Comparison of ENCODE assay signal across 16 cellular contexts in the genomic region with DNA sequence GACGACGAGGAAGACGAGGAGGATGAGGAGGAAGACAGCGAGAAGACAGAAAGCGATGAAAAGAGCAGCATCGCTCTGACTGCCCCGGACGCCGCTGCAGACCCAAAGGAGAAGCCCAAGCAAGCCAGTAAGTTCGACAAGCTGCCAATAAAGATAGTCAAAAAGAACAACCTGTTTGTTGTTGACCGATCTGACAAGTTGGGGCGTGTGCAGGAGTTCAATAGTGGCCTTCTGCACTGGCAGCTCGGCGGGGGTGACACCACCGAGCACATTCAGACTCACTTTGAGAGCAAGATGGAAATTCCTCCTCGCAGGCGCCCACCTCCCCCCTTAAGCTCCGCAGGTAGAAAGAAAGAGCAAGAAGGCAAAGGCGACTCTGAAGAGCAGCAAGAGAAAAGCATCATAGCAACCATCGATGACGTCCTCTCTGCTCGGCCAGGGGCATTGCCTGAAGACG.
DNase-seq lines count a peak whose midpoint lies in the region; ATAC-seq, FAIRE-seq and TF ChIP-seq lines count a peak whose summit lies in the region.
"Had no signal": no experiment of that assay in that cellular context is flagged by ENCODE, and none has a peak within 500 bp of the region (broad histone marks: within the 10 kb centered on the region; RNA-seq: fewer than 3 reads in every experiment).

No MANE protein-coding gene starts in this region.

- POLR2A ChIA-PET in HepG2 (lab: Yijun Ruan, JAX) (no interaction called here), Panc1 (lab: Charles Lee) (no interaction called here)

- H3K27me3 Mint-ChIP-seq in T-helper 17 cell: no peaks in the 10 kb centered on the region
- H3K27me3 Mint-ChIP-seq: CD4-positive, alpha-beta memory T cell had no signal

- no peak for FAIRE-seq in HepG2 (lab: Jason Lieb, UNC)
- no peak for FAIRE-seq in kidney (lab: Jason Lieb, UNC)
- FAIRE-seq in small intestine (lab: Jason Lieb, UNC): no peak
- FAIRE-seq: A549, H54 had no signal

- H3K27ac Mint-ChIP-seq in T-helper 17 cell: no peak overlapping the region

- H3K9me3 ChIP-seq in HepG2 (ENCODE audit: low read length) (no peaks in the 10 kb centered on the region), right lobe of liver (no peaks in the 10 kb centered on the region), Panc1 (ENCODE audit: control insufficient read depth, insufficient read depth, low read depth, low read length) (no peaks in the 10 kb centered on the region), kidney (ENCODE audit: control insufficient read depth in 1 of 2, low read length in 2 of 2) (no peaks in the 10 kb centered on the region), small intestine (ENCODE audit: control insufficient read depth, low read depth) (no peaks in the 10 kb centered on the region), T-helper 17 cell (ENCODE audit: control insufficient read depth, low read length, poor library complexity, severe bottlenecking) (no peaks in the 10 kb centered on the region)
- H3K9me3 ChIP-seq: A549, BE2C had no signal

- ATAC-seq in HepG2: no peak
- ATAC-seq in right lobe of liver: no peak
- ATAC-seq in Panc1: no peak
- ATAC-seq in GM18505 (IDR thresholded peaks at IDR 0.05; ENCODE audit: unreplicated experiment): no peak
- no peak for ATAC-seq in T-helper 17 cell
- ATAC-seq: A549, HCT116 had no signal

- H3K4me1 ChIP-seq in HepG2 (ENCODE audit: insufficient read depth, low read length): no peaks in the 10 kb centered on the region
- no peaks in the 10 kb centered on the region for H3K4me1 ChIP-seq in right lobe of liver
- no peaks in the 10 kb centered on the region for H3K4me1 ChIP-seq in Panc1 (ENCODE audit: control insufficient read depth, insufficient read depth, low read length)
- H3K4me1 ChIP-seq in kidney (ENCODE audit: control insufficient read depth in 1 of 2, insufficient read depth in 1 of 2, low read depth in 1 of 2, low read length in 2 of 2): peaks cover 2 to 7% of the 10 kb centered on the region in 2 donors
- H3K4me1 ChIP-seq in small intestine (ENCODE audit: control insufficient read depth in 2 of 2, insufficient read depth in 1 of 2, low read depth in 1 of 2, low read length in 1 of 2): no peaks in the 10 kb centered on the region
- H3K4me1 ChIP-seq: A549, BE2C had no signal

- no peak for TF ChIP-seq CTCF in HepG2 (CRISPR knock-in tag; IDR thresholded peaks at IDR 0.05)
- TF ChIP-seq CTCF in right lobe of liver (IDR thresholded peaks at IDR 0.05): no peak
- no peak for TF ChIP-seq CTCF in Panc1 (IDR thresholded peaks at IDR 0.05)
- no peak for TF ChIP-seq CTCF in kidney (IDR thresholded peaks at IDR 0.05; ENCODE audit: borderline replicate concordance, extremely low read depth, insufficient read depth)

- no peak for TF ChIP-seq RAD21 in HepG2 (CRISPR knock-in tag; IDR thresholded peaks at IDR 0.05)

- no peak overlapping the region for H3K4me3 Mint-ChIP-seq in T-helper 17 cell
- H3K4me3 Mint-ChIP-seq: CD4-positive, alpha-beta memory T cell had no signal

- no peak for DNase-seq in HepG2 (ENCODE audit: low spot score)
- DNase-seq in right lobe of liver: no peak
- DNase-seq in Panc1 (ENCODE audit: low read depth, low spot score): no peak
- DNase-seq in kidney: peak; percentile 39
- no peak for DNase-seq in small intestine
- no peak for DNase-seq in T-helper 17 cell
- DNase-seq: BE2C; CD4-positive, alpha-beta memory T cell; DND-41; GDM1 had no signal

- H3K4me3 ChIP-seq in HepG2 (replicated peaks in 1 of 3; ENCODE audit: insufficient read depth in 1 of 3, low read depth in 2 of 3, low read length in 3 of 3) (no peak overlapping the region), right lobe of liver (no peak overlapping the region), Panc1 (ENCODE audit: low read depth in 2 of 2, low read length in 2 of 2) (no peak overlapping the region), kidney (ENCODE audit: low read length in 2 of 2) (no peak overlapping the region), small intestine (ENCODE audit: low read depth in 1 of 2, low read length in 2 of 2) (no peak overlapping the region)
- H3K4me3 ChIP-seq: A549 had no signal

- BruUV-seq in HepG2 (replicated peaks; lab: Mats Ljungman, UMichigan) (TSS peak; percentile 15), Panc1 (replicated peaks; lab: Mats Ljungman, UMichigan) (TSS peak; percentile 32)

- H3K79me2 ChIP-seq in HepG2 (ENCODE audit: insufficient read depth, low read length): no peaks in the 10 kb centered on the region

- intact Hi-C loops in HepG2 (cut with micrococcal nuclease; ENCODE audit: unreplicated experiment) (no loop called here), right lobe of liver (cut with DNase I) (no loop called here), Panc1 (cut with micrococcal nuclease; ENCODE audit: unreplicated experiment) (no loop called here), kidney (cut with DNase I) (no loop called here)

- H3K27ac ChIP-seq in HepG2 (ENCODE audit: extremely low read length, insufficient read depth, low read length) (no peak overlapping the region), right lobe of liver (no peak overlapping the region), Panc1 (ENCODE audit: low read length) (no peak overlapping the region), kidney (ENCODE audit: low read depth in 2 of 2, low read length in 2 of 2) (no peak overlapping the region), small intestine (ENCODE audit: low read depth in 1 of 2, low read length in 1 of 2) (no peak overlapping the region)
- H3K27ac ChIP-seq: A549, C4-2B, HL-60 had no signal

- peaks cover 14% of the 10 kb centered on the region for H3K36me3 Mint-ChIP-seq in T-helper 17 cell (ENCODE audit: low read depth)

- CTCF ChIA-PET in HepG2 (lab: Yijun Ruan, JAX; ENCODE audit: low intra/inter-chr PET ratio, low total read pairs) (no interaction called here), Panc1 (lab: Charles Lee) (no interaction called here)

- peaks cover 11% of the 10 kb centered on the region for H3K4me1 Mint-ChIP-seq in T-helper 17 cell

- in situ Hi-C loops in HepG2 (cut with HindIII; ENCODE audit: extremely low pct_ligation_motif_present, low pct_unique_long_range_greater_than_20kb) (no loop called here), Panc1 (cut with HindIII; ENCODE audit: low pct_unique_long_range_greater_than_20kb, low sequenced_read_pairs) (no loop called here)

- H3K36me3 ChIP-seq in HepG2 (replicated peaks in 1 of 2; ENCODE audit: control insufficient read depth in 1 of 2, insufficient read depth in 2 of 2, low read length in 2 of 2): peaks cover 25 to 54% of the 10 kb centered on the region in 2 experiments
- H3K36me3 ChIP-seq in right lobe of liver: peaks cover 7 to 46% (median 12%) of the 10 kb centered on the region in 4 donors
- peaks cover 12% of the 10 kb centered on the region for H3K36me3 ChIP-seq in Panc1 (ENCODE audit: control insufficient read depth, insufficient read depth, low read length)
- H3K36me3 ChIP-seq in kidney (ENCODE audit: control insufficient read depth in 1 of 2, insufficient read depth in 2 of 2, low read length in 2 of 2): peaks cover 27 to 33% of the 10 kb centered on the region in 2 donors
- peaks cover 5 to 20% of the 10 kb centered on the region in 2 donors for H3K36me3 ChIP-seq in small intestine (ENCODE audit: control insufficient read depth in 2 of 2, insufficient read depth in 2 of 2, low read length in 2 of 2)

- H3K9ac ChIP-seq in HepG2 (ENCODE audit: insufficient read depth, low read depth, low read length) (no peak overlapping the region), kidney (ENCODE audit: low read length in 2 of 2) (no peak overlapping the region)

- TF ChIP-seq POLR2A in HepG2 (IDR thresholded peaks at IDR 0.05; ENCODE audit: insufficient read depth in 1 of 2, low read depth in 2 of 2, low read length in 2 of 2) (no peak), right lobe of liver (IDR thresholded peaks at IDR 0.05) (no peak), GM18505 (IDR thresholded peaks at IDR 0.05; ENCODE audit: borderline replicate concordance, extremely low read depth, insufficient read depth, insufficient read length) (no peak)

- no peaks in the 10 kb centered on the region for H4K20me1 ChIP-seq in HepG2 (ENCODE audit: insufficient read depth, low read length)

- H2AFZ ChIP-seq in HepG2 (ENCODE audit: low read length): no peak overlapping the region

- 97% methylated on average over 23 of the region's 23 CpGs for WGBS in HepG2 (ENCODE audit: low lambda C conversion rate)
- WGBS in right lobe of liver (ENCODE audit: insufficient coverage, low coverage, low lambda C conversion rate, missing lambda C conversion rate): 100% methylated on average over 11 of the region's 23 CpGs
- 96 to 98% (median 96%) methylated on average over 23 of the region's 23 CpGs for WGBS in small intestine, 3 donors

- H3K27me3 ChIP-seq in HepG2 (ENCODE audit: control insufficient read depth in 1 of 2, insufficient read depth in 2 of 2, low read length in 2 of 2): no peaks in the 10 kb centered on the region
- H3K27me3 ChIP-seq in right lobe of liver: no peaks in the 10 kb centered on the region
- H3K27me3 ChIP-seq in Panc1 (ENCODE audit: control insufficient read depth, insufficient read depth, low read length): no peaks in the 10 kb centered on the region
- no peaks in the 10 kb centered on the region for H3K27me3 ChIP-seq in small intestine (ENCODE audit: control insufficient read depth in 2 of 2, insufficient read depth in 2 of 2, low read length in 2 of 2)
- H3K27me3 ChIP-seq: BE2C had no signal

- no peak overlapping the region for H3K4me2 ChIP-seq in HepG2 (ENCODE audit: low read depth, low read length)
- H3K4me2 ChIP-seq: A549 had no signal

- no peak for TF ChIP-seq EP300 in HepG2 (IDR thresholded peaks at IDR 0.05; ENCODE audit: low read depth in 2 of 2, low read length in 2 of 2)
- TF ChIP-seq EP300 in HepG2 (CRISPR knock-in tag; IDR thresholded peaks at IDR 0.05; ENCODE audit: borderline replicate concordance): no peak

TF ChIP-seq in HepG2, 621 proteins besides CTCF, POLR2A, EP300 and RAD21:
- no peak for TF ChIP-seq EED (CRISPR knock-in tag; IDR thresholded peaks at IDR 0.05)
- TF ChIP-seq ZNF333 (CRISPR knock-in tag; IDR thresholded peaks at IDR 0.05; ENCODE audit: borderline replicate concordance): no peak
- no peak for TF ChIP-seq ZFAT (CRISPR knock-in tag; conservative IDR thresholded peaks at IDR 0.05)
- TF ChIP-seq FOXC1 (CRISPR knock-in tag; IDR thresholded peaks at IDR 0.05; ENCODE audit: borderline replicate concordance): no peak
- no peak for TF ChIP-seq AGO2 (optimal IDR thresholded peaks at IDR 0.05; ENCODE audit: low read depth, low read length)
- TF ChIP-seq ZEB1 (IDR thresholded peaks at IDR 0.05; ENCODE audit: insufficient replicate concordance, low read depth): no peak
- no peak for TF ChIP-seq ZNF20 (CRISPR knock-in tag; IDR thresholded peaks at IDR 0.05)
- TF ChIP-seq ATRX (CRISPR knock-in tag; IDR thresholded peaks at IDR 0.05; ENCODE audit: borderline replicate concordance): no peak
- TF ChIP-seq ZNF530 (CRISPR knock-in tag; IDR thresholded peaks at IDR 0.05; ENCODE audit: low read depth): no peak
- no peak for TF ChIP-seq ZNF232 (CRISPR knock-in tag; IDR thresholded peaks at IDR 0.05; ENCODE audit: borderline replicate concordance)
- no peak for TF ChIP-seq ZNF484 (CRISPR knock-in tag; IDR thresholded peaks at IDR 0.05; ENCODE audit: borderline replicate concordance, low read depth)
TF ChIP-seq in HepG2: peak in this region for 0.
